2 cellular contexts compared by ENCODE assay signal in the genomic region with DNA sequence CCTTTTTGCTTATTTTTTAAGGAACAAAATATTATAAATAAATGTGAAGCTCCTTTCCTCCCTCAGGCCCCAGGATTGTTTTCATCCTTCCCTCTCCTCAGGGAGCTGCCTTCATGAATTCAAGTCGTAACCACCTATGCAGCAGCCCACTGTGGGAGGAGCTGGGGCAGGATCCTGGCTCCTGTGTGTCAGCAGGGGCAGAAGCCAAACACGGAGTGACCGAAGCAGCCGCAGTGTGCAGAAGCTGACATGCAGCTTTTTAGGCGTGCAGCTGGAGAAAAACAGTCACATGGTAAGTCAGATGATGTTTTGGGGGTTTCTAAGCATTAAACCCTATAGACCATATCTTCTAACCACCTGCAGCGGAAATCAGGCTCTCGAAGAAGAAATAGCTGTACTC.
TF ChIP-seq lines count a peak whose summit lies in the region.

No MANE protein-coding gene starts in this region.

TF ChIP-seq in GM23338, 12 proteins besides CTCF, POLR2A, EP300 and RAD21 (continues in another document):
- TF ChIP-seq, protein P1, sequence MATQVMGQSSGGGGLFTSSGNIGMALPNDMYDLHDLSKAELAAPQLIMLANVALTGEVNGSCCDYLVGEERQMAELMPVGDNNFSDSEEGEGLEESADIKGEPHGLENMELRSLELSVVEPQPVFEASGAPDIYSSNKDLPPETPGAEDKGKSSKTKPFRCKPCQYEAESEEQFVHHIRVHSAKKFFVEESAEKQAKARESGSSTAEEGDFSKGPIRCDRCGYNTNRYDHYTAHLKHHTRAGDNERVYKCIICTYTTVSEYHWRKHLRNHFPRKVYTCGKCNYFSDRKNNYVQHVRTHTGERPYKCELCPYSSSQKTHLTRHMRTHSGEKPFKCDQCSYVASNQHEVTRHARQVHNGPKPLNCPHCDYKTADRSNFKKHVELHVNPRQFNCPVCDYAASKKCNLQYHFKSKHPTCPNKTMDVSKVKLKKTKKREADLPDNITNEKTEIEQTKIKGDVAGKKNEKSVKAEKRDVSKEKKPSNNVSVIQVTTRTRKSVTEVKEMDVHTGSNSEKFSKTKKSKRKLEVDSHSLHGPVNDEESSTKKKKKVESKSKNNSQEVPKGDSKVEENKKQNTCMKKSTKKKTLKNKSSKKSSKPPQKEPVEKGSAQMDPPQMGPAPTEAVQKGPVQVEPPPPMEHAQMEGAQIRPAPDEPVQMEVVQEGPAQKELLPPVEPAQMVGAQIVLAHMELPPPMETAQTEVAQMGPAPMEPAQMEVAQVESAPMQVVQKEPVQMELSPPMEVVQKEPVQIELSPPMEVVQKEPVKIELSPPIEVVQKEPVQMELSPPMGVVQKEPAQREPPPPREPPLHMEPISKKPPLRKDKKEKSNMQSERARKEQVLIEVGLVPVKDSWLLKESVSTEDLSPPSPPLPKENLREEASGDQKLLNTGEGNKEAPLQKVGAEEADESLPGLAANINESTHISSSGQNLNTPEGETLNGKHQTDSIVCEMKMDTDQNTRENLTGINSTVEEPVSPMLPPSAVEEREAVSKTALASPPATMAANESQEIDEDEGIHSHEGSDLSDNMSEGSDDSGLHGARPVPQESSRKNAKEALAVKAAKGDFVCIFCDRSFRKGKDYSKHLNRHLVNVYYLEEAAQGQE (IDR thresholded peaks at IDR 0.05; ENCODE audit: unreplicated experiment) = no peak
- TF ChIP-seq CREB1 (CRISPR knock-in tag; IDR thresholded peaks at IDR 0.05; ENCODE audit: low read depth) (no peak), EZH2 (IDR thresholded peaks at IDR 0.05; ENCODE audit: low read depth, unreplicated experiment) (no peak), EZH2phosphoT487 (IDR thresholded peaks at IDR 0.05; ENCODE audit: unreplicated experiment) (no peak), POLR2AphosphoS5 (IDR thresholded peaks at IDR 0.05; ENCODE audit: low read depth) (no peak), JUNB (IDR thresholded peaks at IDR 0.05; ENCODE audit: unreplicated experiment) (no peak), ZNF114 (CRISPR knock-in tag; IDR thresholded peaks at IDR 0.05) (no peak), NANOG (IDR thresholded peaks at IDR 0.05; ENCODE audit: borderline replicate concordance) (no peak), STAT1 (IDR thresholded peaks at IDR 0.05; ENCODE audit: unreplicated experiment) (no peak), ZNF331 (CRISPR knock-in tag; IDR thresholded peaks at IDR 0.05; ENCODE audit: low read depth) (no peak)
- TF ChIP-seq, protein P2, sequence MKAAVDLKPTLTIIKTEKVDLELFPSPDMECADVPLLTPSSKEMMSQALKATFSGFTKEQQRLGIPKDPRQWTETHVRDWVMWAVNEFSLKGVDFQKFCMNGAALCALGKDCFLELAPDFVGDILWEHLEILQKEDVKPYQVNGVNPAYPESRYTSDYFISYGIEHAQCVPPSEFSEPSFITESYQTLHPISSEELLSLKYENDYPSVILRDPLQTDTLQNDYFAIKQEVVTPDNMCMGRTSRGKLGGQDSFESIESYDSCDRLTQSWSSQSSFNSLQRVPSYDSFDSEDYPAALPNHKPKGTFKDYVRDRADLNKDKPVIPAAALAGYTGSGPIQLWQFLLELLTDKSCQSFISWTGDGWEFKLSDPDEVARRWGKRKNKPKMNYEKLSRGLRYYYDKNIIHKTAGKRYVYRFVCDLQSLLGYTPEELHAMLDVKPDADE (IDR thresholded peaks at IDR 0.05) = no peak

TF ChIP-seq in WTC11, 78 proteins besides CTCF, POLR2A, EP300 and RAD21 (continued from another document):
- TF ChIP-seq, protein P3, sequence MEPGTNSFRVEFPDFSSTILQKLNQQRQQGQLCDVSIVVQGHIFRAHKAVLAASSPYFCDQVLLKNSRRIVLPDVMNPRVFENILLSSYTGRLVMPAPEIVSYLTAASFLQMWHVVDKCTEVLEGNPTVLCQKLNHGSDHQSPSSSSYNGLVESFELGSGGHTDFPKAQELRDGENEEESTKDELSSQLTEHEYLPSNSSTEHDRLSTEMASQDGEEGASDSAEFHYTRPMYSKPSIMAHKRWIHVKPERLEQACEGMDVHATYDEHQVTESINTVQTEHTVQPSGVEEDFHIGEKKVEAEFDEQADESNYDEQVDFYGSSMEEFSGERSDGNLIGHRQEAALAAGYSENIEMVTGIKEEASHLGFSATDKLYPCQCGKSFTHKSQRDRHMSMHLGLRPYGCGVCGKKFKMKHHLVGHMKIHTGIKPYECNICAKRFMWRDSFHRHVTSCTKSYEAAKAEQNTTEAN (CRISPR knock-in tag; IDR thresholded peaks at IDR 0.05) = no peak
- TF ChIP-seq SOX15 (CRISPR knock-in tag; IDR thresholded peaks at IDR 0.05) (no peak), GABPB1 (CRISPR knock-in tag; IDR thresholded peaks at IDR 0.05) (no peak), ZNF232 (CRISPR knock-in tag; IDR thresholded peaks at IDR 0.05) (no peak), SMAD4 (CRISPR knock-in tag; IDR thresholded peaks at IDR 0.05) (no peak), ETV6 (CRISPR knock-in tag; IDR thresholded peaks at IDR 0.05) (no peak)
- TF ChIP-seq, protein P4, sequence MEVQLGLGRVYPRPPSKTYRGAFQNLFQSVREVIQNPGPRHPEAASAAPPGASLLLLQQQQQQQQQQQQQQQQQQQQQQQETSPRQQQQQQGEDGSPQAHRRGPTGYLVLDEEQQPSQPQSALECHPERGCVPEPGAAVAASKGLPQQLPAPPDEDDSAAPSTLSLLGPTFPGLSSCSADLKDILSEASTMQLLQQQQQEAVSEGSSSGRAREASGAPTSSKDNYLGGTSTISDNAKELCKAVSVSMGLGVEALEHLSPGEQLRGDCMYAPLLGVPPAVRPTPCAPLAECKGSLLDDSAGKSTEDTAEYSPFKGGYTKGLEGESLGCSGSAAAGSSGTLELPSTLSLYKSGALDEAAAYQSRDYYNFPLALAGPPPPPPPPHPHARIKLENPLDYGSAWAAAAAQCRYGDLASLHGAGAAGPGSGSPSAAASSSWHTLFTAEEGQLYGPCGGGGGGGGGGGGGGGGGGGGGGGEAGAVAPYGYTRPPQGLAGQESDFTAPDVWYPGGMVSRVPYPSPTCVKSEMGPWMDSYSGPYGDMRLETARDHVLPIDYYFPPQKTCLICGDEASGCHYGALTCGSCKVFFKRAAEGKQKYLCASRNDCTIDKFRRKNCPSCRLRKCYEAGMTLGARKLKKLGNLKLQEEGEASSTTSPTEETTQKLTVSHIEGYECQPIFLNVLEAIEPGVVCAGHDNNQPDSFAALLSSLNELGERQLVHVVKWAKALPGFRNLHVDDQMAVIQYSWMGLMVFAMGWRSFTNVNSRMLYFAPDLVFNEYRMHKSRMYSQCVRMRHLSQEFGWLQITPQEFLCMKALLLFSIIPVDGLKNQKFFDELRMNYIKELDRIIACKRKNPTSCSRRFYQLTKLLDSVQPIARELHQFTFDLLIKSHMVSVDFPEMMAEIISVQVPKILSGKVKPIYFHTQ (CRISPR knock-in tag; IDR thresholded peaks at IDR 0.05) = no peak
- TF ChIP-seq, protein P5, sequence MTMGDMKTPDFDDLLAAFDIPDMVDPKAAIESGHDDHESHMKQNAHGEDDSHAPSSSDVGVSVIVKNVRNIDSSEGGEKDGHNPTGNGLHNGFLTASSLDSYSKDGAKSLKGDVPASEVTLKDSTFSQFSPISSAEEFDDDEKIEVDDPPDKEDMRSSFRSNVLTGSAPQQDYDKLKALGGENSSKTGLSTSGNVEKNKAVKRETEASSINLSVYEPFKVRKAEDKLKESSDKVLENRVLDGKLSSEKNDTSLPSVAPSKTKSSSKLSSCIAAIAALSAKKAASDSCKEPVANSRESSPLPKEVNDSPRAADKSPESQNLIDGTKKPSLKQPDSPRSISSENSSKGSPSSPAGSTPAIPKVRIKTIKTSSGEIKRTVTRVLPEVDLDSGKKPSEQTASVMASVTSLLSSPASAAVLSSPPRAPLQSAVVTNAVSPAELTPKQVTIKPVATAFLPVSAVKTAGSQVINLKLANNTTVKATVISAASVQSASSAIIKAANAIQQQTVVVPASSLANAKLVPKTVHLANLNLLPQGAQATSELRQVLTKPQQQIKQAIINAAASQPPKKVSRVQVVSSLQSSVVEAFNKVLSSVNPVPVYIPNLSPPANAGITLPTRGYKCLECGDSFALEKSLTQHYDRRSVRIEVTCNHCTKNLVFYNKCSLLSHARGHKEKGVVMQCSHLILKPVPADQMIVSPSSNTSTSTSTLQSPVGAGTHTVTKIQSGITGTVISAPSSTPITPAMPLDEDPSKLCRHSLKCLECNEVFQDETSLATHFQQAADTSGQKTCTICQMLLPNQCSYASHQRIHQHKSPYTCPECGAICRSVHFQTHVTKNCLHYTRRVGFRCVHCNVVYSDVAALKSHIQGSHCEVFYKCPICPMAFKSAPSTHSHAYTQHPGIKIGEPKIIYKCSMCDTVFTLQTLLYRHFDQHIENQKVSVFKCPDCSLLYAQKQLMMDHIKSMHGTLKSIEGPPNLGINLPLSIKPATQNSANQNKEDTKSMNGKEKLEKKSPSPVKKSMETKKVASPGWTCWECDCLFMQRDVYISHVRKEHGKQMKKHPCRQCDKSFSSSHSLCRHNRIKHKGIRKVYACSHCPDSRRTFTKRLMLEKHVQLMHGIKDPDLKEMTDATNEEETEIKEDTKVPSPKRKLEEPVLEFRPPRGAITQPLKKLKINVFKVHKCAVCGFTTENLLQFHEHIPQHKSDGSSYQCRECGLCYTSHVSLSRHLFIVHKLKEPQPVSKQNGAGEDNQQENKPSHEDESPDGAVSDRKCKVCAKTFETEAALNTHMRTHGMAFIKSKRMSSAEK (CRISPR knock-in tag; IDR thresholded peaks at IDR 0.05; ENCODE audit: borderline replicate concordance) = no peak
